9 cellular contexts compared by ENCODE assay signal in genomic region chr9:34647651-34648050, GRCh38. TPM values are rescaled to one million over a fixed set of nuclear protein-coding genes. Genes with fewer than 3 reads are reported as not detected.
DNase-seq lines count a peak whose midpoint lies in the region; ATAC-seq and TF ChIP-seq lines count a peak whose summit lies in the region.
"Had no signal": no experiment of that assay in that cellular context is flagged by ENCODE, and none has a peak within 500 bp of the region (broad histone marks: within the 10 kb centered on the region; RNA-seq: fewer than 3 reads in every experiment).

No MANE protein-coding gene starts in this region.

- H3K36me3 Mint-ChIP-seq in CD4-positive, alpha-beta memory T cell: peaks cover 37 to 54% of the 10 kb centered on the region in 2 donors
- peaks cover 11% of the 10 kb centered on the region for H3K36me3 Mint-ChIP-seq in endothelial cell (ENCODE audit: low read depth, unreplicated experiment)

- no peak overlapping the region for H3K18ac ChIP-seq in neuronal stem cell (ENCODE audit: low read length)

- H3K27me3 ChIP-seq in CD4-positive, alpha-beta memory T cell (ENCODE audit: insufficient read depth, low read length): no peaks in the 10 kb centered on the region
- H3K27me3 ChIP-seq in neuronal stem cell (ENCODE audit: control insufficient read depth in 3 of 3, insufficient read depth in 3 of 3, low read depth in 1 of 3, low read length in 3 of 3): no peaks in the 10 kb centered on the region

- peak overlapping the region; percentile 39 for H2BK5ac ChIP-seq in neuronal stem cell (ENCODE audit: low read length)

- H2BK120ac ChIP-seq in neuronal stem cell (ENCODE audit: low read depth, low read length): no peak overlapping the region

- H4K91ac ChIP-seq in neuronal stem cell (ENCODE audit: low read depth, low read length, poor library complexity): no peak overlapping the region

- H3K14ac ChIP-seq in neuronal stem cell (ENCODE audit: low read length): no peak overlapping the region

- H3K9me3 Mint-ChIP-seq in CD4-positive, alpha-beta memory T cell: no peaks in the 10 kb centered on the region
- H3K9me3 Mint-ChIP-seq in endothelial cell (ENCODE audit: unreplicated experiment): no peaks in the 10 kb centered on the region

- POLR2A ChIA-PET in CD4-positive, alpha-beta memory T cell (lab: Charles Lee; ENCODE audit: partially characterized antibody): interaction anchor here (1.8 to 22.1 kb wide), 6 partner anchors 12 to 55 kb away, joined by 6 to 484 read pairs (median 20); partner anchors contain the start of genes CCL27, DCTN3, IL11RA and RPP25L

- H3K9me3 ChIP-seq in CD4-positive, alpha-beta memory T cell (ENCODE audit: control insufficient read depth in 1 of 2, low read length in 2 of 2): no peaks in the 10 kb centered on the region
- peaks cover 0 to 2% of the 10 kb centered on the region in 2 donors for H3K9me3 ChIP-seq in neuronal stem cell (replicated peaks in 1 of 2; ENCODE audit: control insufficient read depth in 2 of 2, insufficient read depth in 1 of 2, low read depth in 1 of 2, low read length in 2 of 2)
- H3K9me3 ChIP-seq: neutrophil had no signal

- H3K4ac ChIP-seq in neuronal stem cell (ENCODE audit: low read length): no peak overlapping the region

- H3K4me1 ChIP-seq in CD4-positive, alpha-beta memory T cell (ENCODE audit: insufficient read depth, low read length): peaks cover 40% of the 10 kb centered on the region
- peaks cover 29 to 30% of the 10 kb centered on the region in 2 donors for H3K4me1 ChIP-seq in neuronal stem cell (ENCODE audit: control insufficient read depth in 2 of 2, insufficient read depth in 1 of 2, low read depth in 1 of 2, low read length in 2 of 2)

- H3K23ac ChIP-seq in neuronal stem cell (ENCODE audit: low read depth, low read length, poor library complexity): no peak overlapping the region

- no peak overlapping the region for H2BK12ac ChIP-seq in neuronal stem cell (ENCODE audit: low read length)

- H3K27me3 Mint-ChIP-seq in CD4-positive, alpha-beta memory T cell: no peaks in the 10 kb centered on the region
- H3K27me3 Mint-ChIP-seq in endothelial cell (ENCODE audit: unreplicated experiment): peaks cover 15% of the 10 kb centered on the region

- H4K8ac ChIP-seq in neuronal stem cell (ENCODE audit: low read depth, low read length): no peak overlapping the region

- H3K27ac Mint-ChIP-seq in CD4-positive, alpha-beta memory T cell: peak overlapping the region; percentile 89 to 96 (median 93)
- H3K27ac Mint-ChIP-seq in endothelial cell (ENCODE audit: unreplicated experiment): no peak overlapping the region

- DNase-seq in CD4-positive, alpha-beta memory T cell: peak in 2 of 5 donors; percentile 20 to 53
- peak; percentile 40 for DNase-seq in OCI-M1 (lab: John Stamatoyannopoulos, UW)
- no peak for DNase-seq in endothelial cell (ENCODE audit: low spot score)
- no peak for DNase-seq in neuronal stem cell (ENCODE audit: low spot score)
- no peak for DNase-seq in GM13977 (ENCODE audit: low spot score)
- DNase-seq in GM19240 (ENCODE audit: insufficient read length, low spot score): no peak

- intact Hi-C loops in CD4-positive, alpha-beta memory T cell (cut with micrococcal nuclease): loop anchor here (5.0 kb wide), 1 partner anchor 35 kb away; the partner anchor contains the start of gene RPP25L

- peaks cover 1% of the 10 kb centered on the region for H3K79me1 ChIP-seq in neuronal stem cell (ENCODE audit: low read depth, low read length)

- H3K4me2 ChIP-seq in neuronal stem cell (ENCODE audit: insufficient read depth, low read length, poor library complexity, severe bottlenecking): peak overlapping the region; percentile 89

- ATAC-seq in GM18867 (IDR thresholded peaks at IDR 0.05; ENCODE audit: unreplicated experiment) (no peak), GM21737 (IDR thresholded peaks at IDR 0.05; ENCODE audit: unreplicated experiment) (no peak)

- in situ Hi-C loops in GM13977 (cut with MboI; ENCODE audit: low pct_unique_long_range_greater_than_20kb, low sequenced_read_pairs, unreplicated experiment): no loop called here

- peak overlapping the region; percentile 84 for H3K27ac ChIP-seq in CD4-positive, alpha-beta memory T cell (ENCODE audit: low read depth, low read length)
- no peak overlapping the region for H3K27ac ChIP-seq in neuronal stem cell (replicated peaks; ENCODE audit: low read length)

- no peak overlapping the region for H2BK15ac ChIP-seq in neuronal stem cell (ENCODE audit: low read length)

- peaks cover 35% of the 10 kb centered on the region for H3K36me3 ChIP-seq in CD4-positive, alpha-beta memory T cell (ENCODE audit: insufficient read depth, low read length)
- H3K36me3 ChIP-seq in neuronal stem cell (replicated peaks in 1 of 2; ENCODE audit: control insufficient read depth in 2 of 2, insufficient read depth in 2 of 2, low read length in 2 of 2): peaks cover 19 to 23% of the 10 kb centered on the region in 2 donors

- H3K4me3 ChIP-seq in CD4-positive, alpha-beta memory T cell (ENCODE audit: low read length in 2 of 2): peak overlapping the region; percentile 83 to 87
- H3K4me3 ChIP-seq in neuronal stem cell (ENCODE audit: low read length in 2 of 2): peak overlapping the region in 1 of 2 donors; percentile 81

- peak overlapping the region; percentile 93 to 97 (median 95) for H3K4me3 Mint-ChIP-seq in CD4-positive, alpha-beta memory T cell
- peak overlapping the region; percentile 92 for H3K4me3 Mint-ChIP-seq in endothelial cell (ENCODE audit: unreplicated experiment)

- no peak overlapping the region for H2AFZ ChIP-seq in neuronal stem cell (ENCODE audit: low read length)

- CTCF ChIA-PET in CD4-positive, alpha-beta memory T cell (lab: Charles Lee; ENCODE audit: partially characterized antibody): interaction anchor here (0.8 to 12.6 kb wide), 8 partner anchors 10 to 53 kb away, joined by 4 to 191 read pairs (median 14); partner anchors contain the start of genes ARID3C, CCL27, DCTN3 and SIGMAR1

- no CpG with 5 or more reads among the region's 10 CpGs for WGBS in neuronal stem cell (ENCODE audit: extremely low coverage in 2 of 2, insufficient read length in 2 of 2, insufficient replicate concordance in 1 of 2), 2 donors

- H3K9ac ChIP-seq in neuronal stem cell (ENCODE audit: low read depth, low read length, poor library complexity): peak overlapping the region; percentile 95

- no peak for TF ChIP-seq CTCF in endothelial cell (IDR thresholded peaks at IDR 0.05; ENCODE audit: unreplicated experiment)
- TF ChIP-seq CTCF in GM13977 (IDR thresholded peaks at IDR 0.05; ENCODE audit: extremely low read depth, insufficient read depth, missing control alignments): no peak

- H2AK5ac ChIP-seq in neuronal stem cell (ENCODE audit: low read depth, low read length): peak overlapping the region; percentile 29

- H3K4me1 Mint-ChIP-seq in CD4-positive, alpha-beta memory T cell: peaks cover 29 to 61% (median 39%) of the 10 kb centered on the region in 4 donors
- H3K4me1 Mint-ChIP-seq in endothelial cell (ENCODE audit: unreplicated experiment): peaks cover 22% of the 10 kb centered on the region

RNA-seq across cellular contexts. Expression of gene GALT, which starts 1.2 kb away (rescaled TPM):
- 100 to 1,000 TPM; 251 to 261 TPM for total RNA-seq in CD4-positive, alpha-beta memory T cell
- polyA plus RNA-seq in CD4-positive, alpha-beta memory T cell: 10 to 100 TPM; 81.9 to 82.9 TPM
- total RNA-seq in endothelial cell (ENCODE audit: unreplicated experiment): 53.1 TPM
- polyA plus RNA-seq in neuronal stem cell (2013, experiment 1 of 2): 36.4 TPM
- polyA plus RNA-seq in neuronal stem cell (2013, experiment 2 of 2): 37.7 TPM

RNA-seq across cellular contexts. Expression of gene IL11RA, which starts 4.3 kb away (rescaled TPM):
- total RNA-seq in CD4-positive, alpha-beta memory T cell: 100 to 1,000 TPM; 204 to 209 TPM
- 10 to 100 TPM; 13.6 to 18.4 TPM for polyA plus RNA-seq in CD4-positive, alpha-beta memory T cell
- 61.4 TPM for total RNA-seq in endothelial cell (ENCODE audit: unreplicated experiment)
- polyA plus RNA-seq in neuronal stem cell (2013, experiment 1 of 2): 11.9 TPM
- 11.4 TPM for polyA plus RNA-seq in neuronal stem cell (2013, experiment 2 of 2)

RNA-seq across cellular contexts. Expression of gene SIGMAR1, which starts 10.1 kb away (rescaled TPM):
- 10 to 100 TPM; 56.1 to 59.5 TPM for total RNA-seq in CD4-positive, alpha-beta memory T cell
- 100 to 1,000 TPM; 126 to 193 TPM for polyA plus RNA-seq in CD4-positive, alpha-beta memory T cell
- 25.9 TPM for total RNA-seq in endothelial cell (ENCODE audit: unreplicated experiment)
- polyA plus RNA-seq in neuronal stem cell (2013, experiment 1 of 2): 108 TPM
- 104 TPM for polyA plus RNA-seq in neuronal stem cell (2013, experiment 2 of 2)

RNA-seq across cellular contexts. Expression of gene CCL27, which starts 14.8 kb away (rescaled TPM):
- not detected for total RNA-seq in CD4-positive, alpha-beta memory T cell
- polyA plus RNA-seq in CD4-positive, alpha-beta memory T cell: under 1 TPM in 1 of 2 donors, not detected in 1; 0.59 TPM
- not detected for total RNA-seq in endothelial cell (ENCODE audit: unreplicated experiment)
- polyA plus RNA-seq in neuronal stem cell (2013, experiment 1 of 2): 0.49 TPM
- 0.93 TPM for polyA plus RNA-seq in neuronal stem cell (2013, experiment 2 of 2)

RNA-seq across cellular contexts. Expression of gene ARID3C, which starts 18.8 kb away (rescaled TPM):
- not detected for total RNA-seq in CD4-positive, alpha-beta memory T cell
- not detected for polyA plus RNA-seq in CD4-positive, alpha-beta memory T cell
- not detected for total RNA-seq in endothelial cell (ENCODE audit: unreplicated experiment)
- 19.3 TPM for polyA plus RNA-seq in neuronal stem cell (2013, experiment 1 of 2)
- polyA plus RNA-seq in neuronal stem cell (2013, experiment 2 of 2): 19.1 TPM
